ENCODE assay signal across 18 cellular contexts in the genomic region with DNA sequence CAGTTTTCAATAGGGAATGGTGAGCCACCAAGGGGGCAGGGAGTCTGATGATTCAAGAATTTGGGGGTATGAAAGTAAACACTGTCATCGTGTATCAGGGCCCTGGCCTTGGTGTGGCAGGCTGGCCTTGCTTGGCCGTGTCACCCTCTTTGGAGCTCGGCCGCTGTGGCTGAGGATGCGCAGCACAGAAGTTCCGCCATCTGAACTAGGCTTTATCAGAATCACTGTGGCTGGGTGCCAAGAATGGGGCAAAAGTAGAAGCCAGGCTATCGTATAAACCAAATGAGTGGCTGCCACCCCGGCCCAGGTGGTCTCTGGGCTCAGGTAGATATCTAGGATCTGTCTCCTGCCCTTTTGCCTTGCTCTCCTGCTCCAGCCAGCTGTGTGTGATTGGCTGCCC.
DNase-seq lines count a peak whose midpoint lies in the region; ATAC-seq and TF ChIP-seq lines count a peak whose summit lies in the region.
"Had no signal": no experiment of that assay in that cellular context is flagged by ENCODE, and none has a peak within 500 bp of the region (broad histone marks: within the 10 kb centered on the region; RNA-seq: fewer than 3 reads in every experiment).

No MANE protein-coding gene starts in this region.

- H3K36me3 ChIP-seq in hepatocyte (replicated peaks; ENCODE audit: insufficient read depth, low read depth): no peaks in the 10 kb centered on the region

- H3K27ac ChIP-seq in hepatocyte: no peak overlapping the region

- no peak overlapping the region for H3K27ac Mint-ChIP-seq in stimulated activated memory B cell treated with anti-CD40 and anti-IgM and Interleukin-4, amounts not matched to agents 10 μg/mL and 1 μg/mL and 100 μg/mL, for 72 hours

- H3K4me3 ChIP-seq in hepatocyte: no peak overlapping the region

- peak; percentile 31 for ATAC-seq in stimulated activated memory B cell treated with anti-CD40 and anti-IgM and Interleukin-4, amounts not matched to agents 10 μg/mL and 1 μg/mL and 100 μg/mL, for 72 hours
- ATAC-seq in activated CD4-positive, CD25-positive, alpha-beta regulatory T cell treated with anti-CD3 and anti-CD28 coated beads, Interleukin-2, amount 50 U/mL, for 24 hours: no peak
- ATAC-seq: HepG2, PC-3 had no signal

- H3K27me3 ChIP-seq in hepatocyte: no peaks in the 10 kb centered on the region

- no peaks in the 10 kb centered on the region for H3K9me2 ChIP-seq in hepatocyte (replicated peaks; ENCODE audit: insufficient read depth)

- no peak for TF ChIP-seq CTCF in hepatocyte (IDR thresholded peaks at IDR 0.05; ENCODE audit: poor library complexity)

- 95% methylated on average over 8 of the region's 8 CpGs for WGBS in hepatocyte (ENCODE audit: low lambda C conversion rate, missing lambda C conversion rate)

- H4K20me1 ChIP-seq in hepatocyte (ENCODE audit: insufficient read depth, poor library complexity, severe bottlenecking): no peaks in the 10 kb centered on the region

- H3K79me2 ChIP-seq in hepatocyte: no peaks in the 10 kb centered on the region

- no peak overlapping the region for H2AFZ ChIP-seq in hepatocyte

- H3K36me3 Mint-ChIP-seq in stimulated activated memory B cell treated with anti-CD40 and anti-IgM and Interleukin-4, amounts not matched to agents 10 μg/mL and 1 μg/mL and 100 μg/mL, for 72 hours: no peaks in the 10 kb centered on the region
- H3K36me3 Mint-ChIP-seq: CD14-positive monocyte had no signal

- H3K4me1 Mint-ChIP-seq in stimulated activated memory B cell treated with anti-CD40 and anti-IgM and Interleukin-4, amounts not matched to agents 10 μg/mL and 1 μg/mL and 100 μg/mL, for 72 hours: no peaks in the 10 kb centered on the region
- H3K4me1 Mint-ChIP-seq: CD14-positive monocyte had no signal

- no peaks in the 10 kb centered on the region for H3K4me1 ChIP-seq in hepatocyte (ENCODE audit: insufficient read depth)

- H3K4me2 ChIP-seq in hepatocyte: no peak overlapping the region

- POLR2A ChIA-PET in HEK293T (lab: Yijun Ruan, JAX): no interaction called here

- no peaks in the 10 kb centered on the region for H3K27me3 Mint-ChIP-seq in stimulated activated memory B cell treated with anti-CD40 and anti-IgM and Interleukin-4, amounts not matched to agents 10 μg/mL and 1 μg/mL and 100 μg/mL, for 72 hours

- peak; percentile 66 for DNase-seq in DMS53 (lab: John Stamatoyannopoulos, UW)
- no peak for DNase-seq in DMS53 treated with DMSO at 0.1 percent for 48 hours (lab: John Stamatoyannopoulos, UW; ENCODE audit: unreplicated experiment)
- DNase-seq in HEK293T (ENCODE audit: extremely low spot score): peak; percentile 1
- peak; percentile 2 for DNase-seq in hepatocyte (ENCODE audit: low spot score)
- DNase-seq in globus pallidus (ENCODE audit: low spot score): no peak
- no peak for DNase-seq in DMS153 treated with DMSO at 0.1 percent for 48 hours (lab: John Stamatoyannopoulos, UW; ENCODE audit: unreplicated experiment)
- DNase-seq: 8988T, EL, KG1, MV-4-11, NCI-H1694 treated with DMSO at 0.1 percent for 48 hours, NCI-H82, PC-3, RPMI8226 had no signal

- CTCF ChIA-PET in HEK293T (lab: Yijun Ruan, JAX): interaction anchor here (0.8 kb wide), 1 partner anchor 483 kb away, joined by 6 read pairs; no protein-coding TSS in a partner anchor

- H3K9me3 Mint-ChIP-seq in stimulated activated memory B cell treated with anti-CD40 and anti-IgM and Interleukin-4, amounts not matched to agents 10 μg/mL and 1 μg/mL and 100 μg/mL, for 72 hours: no peaks in the 10 kb centered on the region

- H3K4me3 Mint-ChIP-seq in stimulated activated memory B cell treated with anti-CD40 and anti-IgM and Interleukin-4, amounts not matched to agents 10 μg/mL and 1 μg/mL and 100 μg/mL, for 72 hours: no peak overlapping the region
- H3K4me3 Mint-ChIP-seq: CD14-positive monocyte had no signal

- no peaks in the 10 kb centered on the region for H3K9me3 ChIP-seq in hepatocyte (ENCODE audit: low read depth)

TF ChIP-seq in HEK293T, 16 proteins besides CTCF, POLR2A, EP300 and RAD21:
- TF ChIP-seq ZNF384 (IDR thresholded peaks at IDR 0.05) (no peak), L3MBTL2 (conservative IDR thresholded peaks at IDR 0.05) (no peak), NFRKB (IDR thresholded peaks at IDR 0.05) (no peak), ELF4 (IDR thresholded peaks at IDR 0.05) (no peak), FOXM1 (IDR thresholded peaks at IDR 0.05; ENCODE audit: borderline replicate concordance) (no peak), CTBP1 (IDR thresholded peaks at IDR 0.05; ENCODE audit: borderline replicate concordance) (no peak), SUZ12 (IDR thresholded peaks at IDR 0.05) (no peak), ARNT (IDR thresholded peaks at IDR 0.05) (no peak), TARDBP (IDR thresholded peaks at IDR 0.05) (no peak), BHLHE40 (IDR thresholded peaks at IDR 0.05; ENCODE audit: borderline replicate concordance) (no peak), FOXA1 (IDR thresholded peaks at IDR 0.05) (no peak), SP1 (IDR thresholded peaks at IDR 0.05) (no peak), FOXK2 (IDR thresholded peaks at IDR 0.05) (no peak), HDGF (IDR thresholded peaks at IDR 0.05; ENCODE audit: borderline replicate concordance) (no peak), LEF1 (IDR thresholded peaks at IDR 0.05; ENCODE audit: borderline replicate concordance) (no peak)
- TF ChIP-seq, protein P1, sequence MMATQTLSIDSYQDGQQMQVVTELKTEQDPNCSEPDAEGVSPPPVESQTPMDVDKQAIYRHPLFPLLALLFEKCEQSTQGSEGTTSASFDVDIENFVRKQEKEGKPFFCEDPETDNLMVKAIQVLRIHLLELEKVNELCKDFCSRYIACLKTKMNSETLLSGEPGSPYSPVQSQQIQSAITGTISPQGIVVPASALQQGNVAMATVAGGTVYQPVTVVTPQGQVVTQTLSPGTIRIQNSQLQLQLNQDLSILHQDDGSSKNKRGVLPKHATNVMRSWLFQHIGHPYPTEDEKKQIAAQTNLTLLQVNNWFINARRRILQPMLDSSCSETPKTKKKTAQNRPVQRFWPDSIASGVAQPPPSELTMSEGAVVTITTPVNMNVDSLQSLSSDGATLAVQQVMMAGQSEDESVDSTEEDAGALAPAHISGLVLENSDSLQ (IDR thresholded peaks at IDR 0.05): no peak

Comparison
In these comparisons a context has a peak if more than half of its experiments do, and no peak if none do; other contexts are left out.
1. DNase-seq: peak in DMS53 (single experiment), HEK293T (single experiment) and hepatocyte (single experiment); none in DMS53 treated with DMSO at 0.1 percent for 48 hours (single experiment), globus pallidus (single experiment) and DMS153 treated with DMSO at 0.1 percent for 48 hours (single experiment).